ENCODE assay signal across 6 cellular contexts in the genomic region with DNA sequence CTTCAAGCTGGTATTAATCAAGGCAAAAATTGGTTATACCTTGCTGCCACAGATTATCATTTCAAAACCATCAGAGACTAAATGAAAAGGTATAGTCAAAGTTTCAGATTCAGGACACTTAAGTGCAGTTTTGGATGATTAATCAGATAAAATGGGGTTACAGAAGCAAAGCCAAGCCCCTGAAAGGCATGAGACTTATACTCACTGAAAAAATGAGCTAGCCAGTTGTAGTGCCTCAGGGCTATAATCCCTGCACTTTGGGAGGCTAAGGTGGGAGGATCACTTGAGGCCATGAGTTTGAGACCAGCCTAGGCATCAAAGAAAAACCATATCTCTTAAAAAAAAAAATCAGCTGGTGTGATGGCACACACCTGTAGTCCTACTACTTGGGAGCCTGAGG.
"Had no signal": no experiment of that assay in that cellular context is flagged by ENCODE, and none has a peak within 500 bp of the region (broad histone marks: within the 10 kb centered on the region; RNA-seq: fewer than 3 reads in every experiment).

No MANE protein-coding gene starts in this region.

- FAIRE-seq: G401.6, GM12892, GM18507, GM19239 had no signal

- DNase-seq: GDM1, GF-D8 had no signal
